10 cellular contexts compared by ENCODE assay signal in the genomic region with DNA sequence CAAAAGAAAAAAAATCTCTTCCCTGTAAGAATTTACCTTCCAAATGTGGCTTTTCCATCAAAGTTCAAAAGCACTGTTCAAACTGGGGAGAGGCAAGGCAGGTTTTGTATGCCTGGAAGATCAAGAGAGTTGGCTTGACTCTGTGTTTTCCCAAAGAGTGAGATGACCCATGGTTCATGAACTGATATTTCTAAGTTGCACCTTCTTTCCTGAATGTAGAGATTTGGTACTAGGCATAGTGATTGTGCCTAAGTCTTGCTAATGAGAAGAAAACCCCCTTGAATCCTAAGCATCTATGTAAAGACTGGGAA. TPM values are rescaled to one million over a fixed set of nuclear protein-coding genes. Genes with fewer than 3 reads are reported as not detected.
"Had no signal": no experiment of that assay in that cellular context is flagged by ENCODE, and none has a peak within 500 bp of the region (broad histone marks: within the 10 kb centered on the region; RNA-seq: fewer than 3 reads in every experiment).

No MANE protein-coding gene starts in this region.

- H3K27ac ChIP-seq: HL-60, KMS-11 had no signal

- ATAC-seq: K562 had no signal

- FAIRE-seq: HTR-8/SVneo, K562 had no signal

- H3K4me2 ChIP-seq: KMS-11 had no signal

- H3K4me3 ChIP-seq: K562 had no signal

- DNase-seq: IMR-90, KBM-7, KG1 had no signal

- H3K9ac ChIP-seq: KMS-11 had no signal

RNA-seq across cellular contexts. Expression of gene NTSR2, which starts 53.0 kb away (rescaled TPM):
- total RNA-seq: HT-29, HT1080, IMR-90, K562 had no signal
- polyA plus RNA-seq: IgD-negative memory B cell, IMR-90, K562 had no signal
